Comparison of ENCODE assay signal across 8 cellular contexts in genomic region chr11:107741044-107741823, GRCh38. TPM values are rescaled to one million over a fixed set of nuclear protein-coding genes. Genes with fewer than 3 reads are reported as not detected.
DNase-seq lines count a peak whose midpoint lies in the region; TF ChIP-seq lines count a peak whose summit lies in the region.

No MANE protein-coding gene starts in this region.

- no peak overlapping the region for H3K27ac ChIP-seq in AG04450 (ENCODE audit: low read depth, low read length)
- H3K27ac ChIP-seq in neural cell (ENCODE audit: low read length): no peak overlapping the region
- no peak overlapping the region for H3K27ac ChIP-seq in testis

- 56 to 57% methylated on average over 6 to 7 of the region's 7 CpGs for WGBS in testis, 2 donors

- H2AFZ ChIP-seq in neural cell (ENCODE audit: low read depth, low read length): no peak overlapping the region

- H3K36me3 Mint-ChIP-seq in HFFc6 (ENCODE audit: low read depth): peaks cover 5% of the 10 kb centered on the region; the same call in 1 of the 2 replicates

- no peaks in the 10 kb centered on the region for H3K9me2 ChIP-seq in neural cell (ENCODE audit: insufficient read depth, low read length)

- H3K9me3 Mint-ChIP-seq in HFFc6: peaks cover 7% of the 10 kb centered on the region

- TF ChIP-seq EP300 in neural cell (conservative IDR thresholded peaks at IDR 0.05; ENCODE audit: poor library complexity, severe bottlenecking): no peak

- no peaks in the 10 kb centered on the region for H4K20me1 ChIP-seq in neural cell (ENCODE audit: insufficient read depth)

- H3K4me1 Mint-ChIP-seq in HFFc6 (ENCODE audit: low read depth): peaks cover 16% of the 10 kb centered on the region

- H3K27me3 Mint-ChIP-seq in HFFc6 (ENCODE audit: insufficient read depth): peaks cover 5% of the 10 kb centered on the region

- no peaks in the 10 kb centered on the region for H3K9me3 ChIP-seq in AG04450 (ENCODE audit: control insufficient read depth, insufficient read depth, low read length)
- peaks cover 6% of the 10 kb centered on the region for H3K9me3 ChIP-seq in neural cell (ENCODE audit: low read length)
- H3K9me3 ChIP-seq in testis: no peaks in the 10 kb centered on the region

- no peak overlapping the region for H3K9ac ChIP-seq in neural cell (ENCODE audit: low read length)

- H3K36me3 ChIP-seq in neural cell (ENCODE audit: insufficient read depth, low read length) (no peaks in the 10 kb centered on the region), testis (ENCODE audit: low read depth, missing control alignments) (no peaks in the 10 kb centered on the region)

- TF ChIP-seq CTCF in AG04450 (IDR thresholded peaks at IDR 0.05; ENCODE audit: low read depth, low read length): peak; percentile 80
- TF ChIP-seq CTCF in GM12873 (IDR thresholded peaks at IDR 0.05; ENCODE audit: insufficient read depth, low read depth, low read length, missing control alignments): peak; percentile 96
- TF ChIP-seq CTCF in HFFc6 (IDR thresholded peaks at IDR 0.05): peak; percentile 78
- TF ChIP-seq CTCF in cardiac fibroblast (IDR thresholded peaks at IDR 0.05; ENCODE audit: low read depth, low read length): peak; percentile 83
- peak; percentile 17 for TF ChIP-seq CTCF in neural cell (IDR thresholded peaks at IDR 0.05; ENCODE audit: poor library complexity, severe bottlenecking)
- peak in 1 of 3 experiments; percentile 8 for TF ChIP-seq CTCF in testis (IDR thresholded peaks at IDR 0.05)

- CTCF ChIA-PET in AG04450 (lab: Charles Lee): interaction anchor here (0.7 to 2.9 kb wide), 17 partner anchors 8 to 198 kb away, joined by 3 to 17 read pairs (median 5); no protein-coding TSS in a partner anchor

- H3K27me3 ChIP-seq in AG04450 (ENCODE audit: control insufficient read depth, insufficient read depth, low read length) (peaks cover 6% of the 10 kb centered on the region), neural cell (ENCODE audit: insufficient read depth, low read depth, low read length) (no peaks in the 10 kb centered on the region), testis (no peaks in the 10 kb centered on the region)

- no peaks in the 10 kb centered on the region for H3K79me2 ChIP-seq in neural cell (replicated peaks; ENCODE audit: insufficient read depth, low read length)

- POLR2A ChIA-PET in AG04450 (lab: Yijun Ruan, JAX): no interaction called here

- DNase-seq in AG04450 (ENCODE audit: low read depth, low spot score) (peak; percentile 13), HFFc6 (peak; percentile 24), MV-4-11 (lab: John Stamatoyannopoulos, UW) (peak; percentile 80), cardiac fibroblast (ENCODE audit: low read depth in 2 of 2) (peak; percentile 51 to 59), testis (no peak), ureter (ENCODE audit: low spot score) (no peak)

- no peak for TF ChIP-seq POLR2A in testis (IDR thresholded peaks at IDR 0.05)

- no peaks in the 10 kb centered on the region for H3F3A ChIP-seq in neural cell (ENCODE audit: insufficient read depth, low read length, poor library complexity, severe bottlenecking)

- intact Hi-C loops in testis (cut with DNase I; ENCODE audit: low total_unique reads): no loop called here

- H3K27ac Mint-ChIP-seq in HFFc6: no peak overlapping the region

- TF ChIP-seq RAD21 in neural cell (conservative IDR thresholded peaks at IDR 0.05): no peak

- H3K4me2 ChIP-seq in neural cell (ENCODE audit: low read length): no peak overlapping the region

- H3K4me3 ChIP-seq in AG04450 (ENCODE audit: low read depth, low read length) (no peak overlapping the region), cardiac fibroblast (replicated peaks in 1 of 2; ENCODE audit: low read depth in 2 of 2, low read length in 2 of 2) (no peak overlapping the region), neural cell (ENCODE audit: low read length) (no peak overlapping the region), testis (no peak overlapping the region)

- no peaks in the 10 kb centered on the region for H3K4me1 ChIP-seq in testis

- H3K4me3 Mint-ChIP-seq in HFFc6: no peak overlapping the region

TF ChIP-seq in neural cell, 6 proteins besides CTCF, POLR2A, EP300 and RAD21:
- TF ChIP-seq REST (IDR thresholded peaks at IDR 0.05; ENCODE audit: borderline replicate concordance) (no peak), TAF1 (IDR thresholded peaks at IDR 0.05; ENCODE audit: low read depth) (no peak), SMC3 (conservative IDR thresholded peaks at IDR 0.05; ENCODE audit: poor library complexity) (no peak), POLR2AphosphoS5 (IDR thresholded peaks at IDR 0.05) (no peak), MXI1 (conservative IDR thresholded peaks at IDR 0.05; ENCODE audit: poor library complexity, severe bottlenecking) (no peak), EZH2 (IDR thresholded peaks at IDR 0.05; ENCODE audit: borderline replicate concordance, insufficient read depth, low read length, poor library complexity, severe bottlenecking) (no peak)

RNA-seq across cellular contexts. Expression of gene SLN, which starts 29.4 kb away (rescaled TPM):
- polyA plus RNA-seq in AG04450 (2011; rRNA removed): not detected in 2 replicates
- polyA minus RNA-seq in AG04450 (2011; rRNA and poly(A)+ RNA removed): not detected in 2 replicates
- total RNA-seq in HFFc6 (2021; fragmentation: NEBNext Ultra II Directional; extraction: Animal tissue kit (Norgen Biotek cat#: 25700)): not detected
- polyA plus RNA-seq in neural cell: not detected in 2 replicates
- not detected in 2 replicates for polyA minus RNA-seq in neural cell
- total RNA-seq in testis: not detected
- polyA plus RNA-seq in testis (ENCODE audit: insufficient read depth, low read depth, low replicate concordance): 31.6 TPM
- total RNA-seq in ureter: 0.57 TPM

Comparison
In these comparisons a context has a peak if more than half of its experiments do, and no peak if none do; other contexts are left out.
1. DNase-seq: peak in AG04450 (single experiment), HFFc6 (single experiment), MV-4-11 (single experiment) and cardiac fibroblast (2 of 2); none in testis (single experiment) and ureter (single experiment).